In genomic region chr9:42414865-42415264, GRCh38 we compare ENCODE assay signal across 5 cellular contexts.
DNase-seq lines count a peak whose midpoint lies in the region; ATAC-seq and TF ChIP-seq lines count a peak whose summit lies in the region.
"Not testable (repeated sequence)": the region's sequence is repeated elsewhere in the genome, so short reads cannot be mapped to it uniquely, and the experiment has no call there.

No MANE protein-coding gene starts in this region.

- not testable (repeated sequence) for TF ChIP-seq POLR2A in upper lobe of left lung (IDR thresholded peaks at IDR 0.05)

- not testable (repeated sequence) for H3K4me1 ChIP-seq in upper lobe of left lung; aorta (ENCODE audit: control insufficient read depth in 1 of 2, insufficient read depth in 2 of 2, low read length in 2 of 2)

- ATAC-seq in esophagus mucosa (peak; percentile 48), omental fat pad (ENCODE audit: low FRiP score) (peak; percentile 51), sciatic nerve (peak; percentile 22), upper lobe of left lung (ENCODE audit: low FRiP score in 2 of 2) (peak; percentile 34 to 78), aorta (ENCODE audit: low FRiP score) (peak; percentile 62)

- not testable (repeated sequence) for TF ChIP-seq CTCF in omental fat pad (IDR thresholded peaks at IDR 0.05); upper lobe of left lung (IDR thresholded peaks at IDR 0.05)

- not testable (repeated sequence) for H3K36me3 ChIP-seq in upper lobe of left lung; aorta (ENCODE audit: control insufficient read depth in 1 of 2, insufficient read depth in 2 of 2, low read length in 1 of 2)

- H3K4me3 ChIP-seq in upper lobe of left lung; aorta (ENCODE audit: low read length in 2 of 2): not testable (repeated sequence)

- not testable (repeated sequence) for H3K9me3 ChIP-seq in upper lobe of left lung; aorta (ENCODE audit: control insufficient read depth, low read length)

- no CpG with 5 or more reads among the region's 1 CpG for WGBS in upper lobe of left lung, 2 donors
- WGBS in aorta, 2 donors: no CpG with 5 or more reads among the region's 1 CpG

- intact Hi-C loops in sciatic nerve (cut with DNase I); aorta (cut with DNase I): not testable (repeated sequence)

- H3K27ac ChIP-seq in upper lobe of left lung; aorta (ENCODE audit: low read depth in 1 of 2, low read length in 2 of 2): not testable (repeated sequence)

- not testable (repeated sequence) for H3K27me3 ChIP-seq in upper lobe of left lung; aorta (ENCODE audit: control insufficient read depth in 1 of 2, insufficient read depth in 2 of 2, low read length in 1 of 2)

- not testable (repeated sequence) for DNase-seq in omental fat pad (ENCODE audit: low spot score); sciatic nerve (ENCODE audit: low spot score); upper lobe of left lung; aorta

- not testable (repeated sequence) for TF ChIP-seq EP300 in upper lobe of left lung (IDR thresholded peaks at IDR 0.05)
